In genomic region chr2:48445091-48445725, GRCh38 we compare ENCODE assay signal across 18 cellular contexts. TPM values are rescaled to one million over a fixed set of nuclear protein-coding genes. Genes with fewer than 3 reads are reported as not detected.
DNase-seq lines count a peak whose midpoint lies in the region; ATAC-seq and TF ChIP-seq lines count a peak whose summit lies in the region.
"Had no signal": no experiment of that assay in that cellular context is flagged by ENCODE, and none has a peak within 500 bp of the region (broad histone marks: within the 10 kb centered on the region; RNA-seq: fewer than 3 reads in every experiment).

No MANE protein-coding gene starts in this region.

- no peaks in the 10 kb centered on the region for H3K27me3 Mint-ChIP-seq in CD8-positive, alpha-beta T cell (ENCODE audit: low read depth)
- no peaks in the 10 kb centered on the region for H3K27me3 Mint-ChIP-seq in T-helper 17 cell
- H3K27me3 Mint-ChIP-seq in naive thymus-derived CD8-positive, alpha-beta T cell = no peaks in the 10 kb centered on the region
- H3K27me3 Mint-ChIP-seq: activated CD4-positive, alpha-beta T cell treated with anti-CD3 and anti-CD28 coated beads for 36 hours had no signal

- intact Hi-C loops in CD8-positive, alpha-beta T cell (cut with DNase I, micrococcal nuclease) = no loop called here

- POLR2A ChIA-PET in CD8-positive, alpha-beta T cell (lab: Charles Lee) = interaction anchor here (1.6 kb wide), 1 partner anchor 16 kb away, joined by 3 read pairs; no protein-coding TSS in a partner anchor
- POLR2A ChIA-PET in naive thymus-derived CD8-positive, alpha-beta T cell (lab: Charles Lee) = interaction anchor here (0.5 to 0.7 kb wide), 2 partner anchors 21 to 662 kb away, joined by 3 read pairs; no protein-coding TSS in a partner anchor

- no peak for TF ChIP-seq CTCF in CD8-positive, alpha-beta T cell (IDR thresholded peaks at IDR 0.05)
- no peak for TF ChIP-seq CTCF in KMS-11 (conservative IDR thresholded peaks at IDR 0.05; ENCODE audit: low read depth, low read length)

- peaks cover 55% of the 10 kb centered on the region for H3K4me1 ChIP-seq in CD8-positive, alpha-beta T cell (ENCODE audit: insufficient read depth, low read length)
- H3K4me1 ChIP-seq in KMS-11 (ENCODE audit: low read depth, poor library complexity, severe bottlenecking) (peaks cover 88% of the 10 kb centered on the region), SJCRH30 (peaks cover 33% of the 10 kb centered on the region)

- peaks cover 14% of the 10 kb centered on the region for H3K36me3 Mint-ChIP-seq in CD8-positive, alpha-beta T cell
- H3K36me3 Mint-ChIP-seq in T-helper 17 cell (ENCODE audit: low read depth) = peaks cover 2% of the 10 kb centered on the region
- no peaks in the 10 kb centered on the region for H3K36me3 Mint-ChIP-seq in naive thymus-derived CD8-positive, alpha-beta T cell

- H3K79me2 ChIP-seq in KMS-11 (ENCODE audit: insufficient read depth, low read depth) = peaks cover 71% of the 10 kb centered on the region; the same call in 1 of the 2 replicates

- H3K4me1 Mint-ChIP-seq in CD8-positive, alpha-beta T cell (ENCODE audit: low read depth) = peaks cover 42% of the 10 kb centered on the region
- peaks cover 25% of the 10 kb centered on the region for H3K4me1 Mint-ChIP-seq in T-helper 17 cell
- H3K4me1 Mint-ChIP-seq in naive thymus-derived CD8-positive, alpha-beta T cell = peaks cover 13 to 47% (median 41%) of the 10 kb centered on the region in 4 donors

- H3K9ac ChIP-seq in KMS-11 = no peak overlapping the region

- no peak overlapping the region for H3K4me3 Mint-ChIP-seq in CD8-positive, alpha-beta T cell
- H3K4me3 Mint-ChIP-seq in T-helper 17 cell = no peak overlapping the region
- H3K4me3 Mint-ChIP-seq in naive thymus-derived CD8-positive, alpha-beta T cell = peak overlapping the region in 1 of 10 donors; percentile 16
- H3K4me3 Mint-ChIP-seq: activated CD4-positive, alpha-beta T cell treated with anti-CD3 and anti-CD28 coated beads for 36 hours had no signal

- DNase-seq in CD8-positive, alpha-beta T cell = no peak
- no peak for DNase-seq in T-helper 17 cell
- no peak for DNase-seq in naive thymus-derived CD8-positive, alpha-beta T cell
- DNase-seq in NCI-H2081 (lab: John Stamatoyannopoulos, UW) = no peak
- DNase-seq in SJCRH30 = no peak
- no peak for DNase-seq in activated T-cell treated with anti-CD3 and anti-CD28 coated beads, Interleukin-2, amount 50 U/mL, for 1 hour
- DNase-seq: activated CD4-positive, alpha-beta T cell treated with anti-CD3 and anti-CD28 coated beads for 36 hours; activated effector memory CD4-positive, alpha-beta T cell treated with anti-CD3 and anti-CD28 coated beads, Interleukin-2, amount 50 U/mL, for 16 hours; amygdala; caudate nucleus; effector CD4-positive, alpha-beta T cell; esophagus squamous epithelium; NCI-H1436 treated with DMSO at 0.1 percent for 48 hours; NCI-H774; stimulated activated CD4-positive, alpha-beta T cell treated with anti-CD3 and anti-CD28 coated beads, Interleukin-12 subunit alpha, Interleukin-12 subunit beta, amount 100 ng/mL, for 4 hours had no signal

- H4K20me1 ChIP-seq in KMS-11 (ENCODE audit: insufficient read depth) = no peaks in the 10 kb centered on the region

- no peak overlapping the region for H3K27ac ChIP-seq in CD8-positive, alpha-beta T cell (ENCODE audit: low read depth, low read length)
- H3K27ac ChIP-seq in KMS-11 = peak overlapping the region; percentile 48
- no peak overlapping the region for H3K27ac ChIP-seq in SJCRH30
- H3K27ac ChIP-seq: neutrophil had no signal

- peak overlapping the region; percentile 15 for H3K27ac Mint-ChIP-seq in CD8-positive, alpha-beta T cell
- peak overlapping the region; percentile 14 for H3K27ac Mint-ChIP-seq in T-helper 17 cell
- H3K27ac Mint-ChIP-seq in naive thymus-derived CD8-positive, alpha-beta T cell = peak overlapping the region in 9 of 10 donors; percentile 45 to 96 (median 73)
- H3K27ac Mint-ChIP-seq: activated CD4-positive, alpha-beta T cell treated with anti-CD3 and anti-CD28 coated beads for 36 hours had no signal

- H3K9me3 ChIP-seq in CD8-positive, alpha-beta T cell (ENCODE audit: low read length) = no peaks in the 10 kb centered on the region
- H3K9me3 ChIP-seq in T-helper 17 cell (ENCODE audit: control insufficient read depth, low read length, poor library complexity, severe bottlenecking) (no peaks in the 10 kb centered on the region), SJCRH30 (replicated peaks) (no peaks in the 10 kb centered on the region)
- H3K9me3 ChIP-seq: esophagus squamous epithelium, neutrophil had no signal

- peak overlapping the region; percentile 87 for H3K4me2 ChIP-seq in KMS-11

- no peak overlapping the region for H2AFZ ChIP-seq in KMS-11 (ENCODE audit: low read depth)

- no peak overlapping the region for H3K4me3 ChIP-seq in CD8-positive, alpha-beta T cell (ENCODE audit: low read depth, low read length)
- H3K4me3 ChIP-seq in KMS-11 (IDR thresholded peaks at IDR 0.05; ENCODE audit: insufficient read depth, low read depth, low read length) (no peak overlapping the region), SJCRH30 (no peak overlapping the region)
- H3K4me3 ChIP-seq: esophagus squamous epithelium had no signal

- no peaks in the 10 kb centered on the region for H3K27me3 ChIP-seq in CD8-positive, alpha-beta T cell (ENCODE audit: insufficient read depth, low read length)
- H3K27me3 ChIP-seq in KMS-11 (ENCODE audit: insufficient read depth, low read depth) = no peaks in the 10 kb centered on the region
- no peaks in the 10 kb centered on the region for H3K27me3 ChIP-seq in SJCRH30
- H3K27me3 ChIP-seq: esophagus squamous epithelium, neutrophil had no signal

- no peak for ATAC-seq in CD8-positive, alpha-beta T cell
- ATAC-seq in T-helper 17 cell = no peak
- ATAC-seq in naive thymus-derived CD8-positive, alpha-beta T cell = no peak
- ATAC-seq: activated CD4-positive, alpha-beta T cell treated with anti-CD3 and anti-CD28 coated beads for 36 hours; left lobe of liver had no signal

- no peaks in the 10 kb centered on the region for H3K36me3 ChIP-seq in CD8-positive, alpha-beta T cell (ENCODE audit: insufficient read depth, low read length)
- H3K36me3 ChIP-seq in KMS-11 (ENCODE audit: insufficient read depth) = no peaks in the 10 kb centered on the region
- H3K36me3 ChIP-seq in SJCRH30 = no peaks in the 10 kb centered on the region
- H3K36me3 ChIP-seq: esophagus squamous epithelium had no signal

- CTCF ChIA-PET in CD8-positive, alpha-beta T cell (lab: Charles Lee) = interaction anchor here (0.8 to 1.5 kb wide), 3 partner anchors 10 to 332 kb away, joined by 3 to 4 read pairs (median 3); no protein-coding TSS in a partner anchor

- H3K9me3 Mint-ChIP-seq in CD8-positive, alpha-beta T cell = no peaks in the 10 kb centered on the region
- no peaks in the 10 kb centered on the region for H3K9me3 Mint-ChIP-seq in naive thymus-derived CD8-positive, alpha-beta T cell

RNA-seq across cellular contexts. Expression of gene PPP1R21, which starts 4.6 kb away (rescaled TPM):
- total RNA-seq in CD8-positive, alpha-beta T cell = 10 to 100 TPM; 18.5 to 22.6 TPM
- total RNA-seq in T-helper 17 cell = 10 to 100 TPM; 25.2 to 30.6 TPM
- 10 to 100 TPM; 40.4 to 46.2 TPM for total RNA-seq in naive thymus-derived CD8-positive, alpha-beta T cell
- polyA plus RNA-seq in naive thymus-derived CD8-positive, alpha-beta T cell = 10 to 100 TPM; 16.5 to 23.2 (median 22.0) TPM
- total RNA-seq in SJCRH30 (2014; rRNA removed; shearing (Covaris generic)) = 10.0 and 10.6 TPM in 2 replicates

Comparison
In these comparisons a context has a peak if more than half of its experiments do, and no peak if none do; other contexts are left out.
1. H3K27ac Mint-ChIP-seq: peak in every context shown above with its lines; median percentile 73 in naive thymus-derived CD8-positive, alpha-beta T cell; 15 in CD8-positive, alpha-beta T cell; 14 in T-helper 17 cell.